ENCODE assay signal across 8 cellular contexts in genomic region chr4:153143527-153144348, GRCh38.
DNase-seq lines count a peak whose midpoint lies in the region; ATAC-seq and TF ChIP-seq lines count a peak whose summit lies in the region.

No MANE protein-coding gene starts in this region.

- DNase-seq in AG20443 (ENCODE audit: low spot score) (peak; percentile 21), fibroblast of villous mesenchyme (ENCODE audit: low read depth) (peak; percentile 33), GM20000 (ENCODE audit: low spot score) (no peak), CD1c-positive myeloid dendritic cell (ENCODE audit: extremely low spot score) (no peak)

- peak; percentile 43 for ATAC-seq in HG03432 (IDR thresholded peaks at IDR 0.05; ENCODE audit: unreplicated experiment)
- ATAC-seq in GM21825 (IDR thresholded peaks at IDR 0.05; ENCODE audit: unreplicated experiment) = no peak
- no peak for ATAC-seq in GM21723 (IDR thresholded peaks at IDR 0.05; ENCODE audit: unreplicated experiment)

- no peak for TF ChIP-seq CTCF in fibroblast of villous mesenchyme (IDR thresholded peaks at IDR 0.05; ENCODE audit: insufficient read depth, low read depth, low read length)
- TF ChIP-seq CTCF in GM20000 (IDR thresholded peaks at IDR 0.05; ENCODE audit: extremely low read depth, missing control alignments) = no peak

- no peak overlapping the region for H3K4me3 ChIP-seq in fibroblast of villous mesenchyme (ENCODE audit: low read depth, low read length)

TF ChIP-seq in PFSK-1, 5 proteins besides CTCF, POLR2A, EP300 and RAD21:
- peak; percentile 47; the same call in 1 of the 2 replicates for TF ChIP-seq POLR2AphosphoS5 (IDR thresholded peaks at IDR 0.05; ENCODE audit: low read depth, low read length)
- TF ChIP-seq FOXP2 (optimal IDR thresholded peaks at IDR 0.05; ENCODE audit: borderline replicate concordance, extremely low read depth, extremely low read length, insufficient read depth) = peak; percentile 18
- peak; percentile 48; the same call in 1 of the 2 replicates for TF ChIP-seq SIN3A (IDR thresholded peaks at IDR 0.05; ENCODE audit: borderline replicate concordance, insufficient read depth, low read length)
- TF ChIP-seq, protein P1, sequence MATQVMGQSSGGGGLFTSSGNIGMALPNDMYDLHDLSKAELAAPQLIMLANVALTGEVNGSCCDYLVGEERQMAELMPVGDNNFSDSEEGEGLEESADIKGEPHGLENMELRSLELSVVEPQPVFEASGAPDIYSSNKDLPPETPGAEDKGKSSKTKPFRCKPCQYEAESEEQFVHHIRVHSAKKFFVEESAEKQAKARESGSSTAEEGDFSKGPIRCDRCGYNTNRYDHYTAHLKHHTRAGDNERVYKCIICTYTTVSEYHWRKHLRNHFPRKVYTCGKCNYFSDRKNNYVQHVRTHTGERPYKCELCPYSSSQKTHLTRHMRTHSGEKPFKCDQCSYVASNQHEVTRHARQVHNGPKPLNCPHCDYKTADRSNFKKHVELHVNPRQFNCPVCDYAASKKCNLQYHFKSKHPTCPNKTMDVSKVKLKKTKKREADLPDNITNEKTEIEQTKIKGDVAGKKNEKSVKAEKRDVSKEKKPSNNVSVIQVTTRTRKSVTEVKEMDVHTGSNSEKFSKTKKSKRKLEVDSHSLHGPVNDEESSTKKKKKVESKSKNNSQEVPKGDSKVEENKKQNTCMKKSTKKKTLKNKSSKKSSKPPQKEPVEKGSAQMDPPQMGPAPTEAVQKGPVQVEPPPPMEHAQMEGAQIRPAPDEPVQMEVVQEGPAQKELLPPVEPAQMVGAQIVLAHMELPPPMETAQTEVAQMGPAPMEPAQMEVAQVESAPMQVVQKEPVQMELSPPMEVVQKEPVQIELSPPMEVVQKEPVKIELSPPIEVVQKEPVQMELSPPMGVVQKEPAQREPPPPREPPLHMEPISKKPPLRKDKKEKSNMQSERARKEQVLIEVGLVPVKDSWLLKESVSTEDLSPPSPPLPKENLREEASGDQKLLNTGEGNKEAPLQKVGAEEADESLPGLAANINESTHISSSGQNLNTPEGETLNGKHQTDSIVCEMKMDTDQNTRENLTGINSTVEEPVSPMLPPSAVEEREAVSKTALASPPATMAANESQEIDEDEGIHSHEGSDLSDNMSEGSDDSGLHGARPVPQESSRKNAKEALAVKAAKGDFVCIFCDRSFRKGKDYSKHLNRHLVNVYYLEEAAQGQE (IDR thresholded peaks at IDR 0.05; ENCODE audit: insufficient read depth in 1 of 2, low read depth in 2 of 2, low read length in 2 of 2) = no peak
- peak; percentile 46; the same call in 1 of the 2 replicates for TF ChIP-seq TAF1 (IDR thresholded peaks at IDR 0.05; ENCODE audit: borderline replicate concordance, insufficient read depth, low read length)

Comparison
In these comparisons a context has a peak if more than half of its experiments do, and no peak if none do; other contexts are left out.
1. DNase-seq: peak in AG20443 (single experiment) and fibroblast of villous mesenchyme (single experiment); none in GM20000 (single experiment) and CD1c-positive myeloid dendritic cell (single experiment).